Comparison of ENCODE assay signal across 8 cellular contexts in genomic region chr1:92961896-92962752, GRCh38. TPM values are rescaled to one million over a fixed set of nuclear protein-coding genes. Genes with fewer than 3 reads are reported as not detected.
DNase-seq lines count a peak whose midpoint lies in the region; ATAC-seq and TF ChIP-seq lines count a peak whose summit lies in the region.

No MANE protein-coding gene starts in this region.

- no peak overlapping the region for H3K4me3 Mint-ChIP-seq in effector memory CD8-positive, alpha-beta T cell

- DNase-seq in HEK293T (ENCODE audit: extremely low spot score) (peak; percentile 44), NAMALWA (ENCODE audit: low spot score) (peak; percentile 93), mucosa of gallbladder (ENCODE audit: low spot score) (peak; percentile 18), AML-193 (lab: John Stamatoyannopoulos, UW) (no peak)
- peak; percentile 54 to 63 for DNase-seq in activated CD4-positive, alpha-beta T cell treated with anti-CD3 and anti-CD28 coated beads, Interleukin-2, amount 50 U/mL, for 4 hours
- peak; percentile 58 to 62 (median 62) for DNase-seq in effector memory CD8-positive, alpha-beta T cell
- DNase-seq in stimulated activated naive CD4-positive, alpha-beta T cell treated with Interleukin-2 at 50 U/mL for 16 hours (lab: John Stamatoyannopoulos, UW): peak; percentile 70

- peak; percentile 64 for ATAC-seq in GM18499 (IDR thresholded peaks at IDR 0.05; ENCODE audit: insufficient read depth, unreplicated experiment)
- peak; percentile 68 for ATAC-seq in effector memory CD8-positive, alpha-beta T cell (replicated peaks)

- no peaks in the 10 kb centered on the region for H3K27me3 Mint-ChIP-seq in effector memory CD8-positive, alpha-beta T cell

- CTCF ChIA-PET in HEK293T (lab: Yijun Ruan, JAX): interaction anchor here (0.6 to 2.3 kb wide), 7 partner anchors 9 to 1057 kb away, joined by 3 to 9 read pairs (median 6); no protein-coding TSS in a partner anchor

- POLR2A ChIA-PET in HEK293T (lab: Yijun Ruan, JAX): interaction anchor here (0.7 to 2.0 kb wide), 9 partner anchors 14 to 189 kb away, joined by 3 to 12 read pairs (median 4); partner anchors contain the start of gene MTF2

- peaks cover 17 to 26% of the 10 kb centered on the region in 2 donors for H3K4me1 Mint-ChIP-seq in effector memory CD8-positive, alpha-beta T cell (ENCODE audit: low read depth in 2 of 2)

- H3K9me3 Mint-ChIP-seq in effector memory CD8-positive, alpha-beta T cell: no peaks in the 10 kb centered on the region

- H3K36me3 Mint-ChIP-seq in effector memory CD8-positive, alpha-beta T cell (ENCODE audit: insufficient read depth): peaks cover 22% of the 10 kb centered on the region

- no peak overlapping the region for H3K27ac Mint-ChIP-seq in effector memory CD8-positive, alpha-beta T cell

TF ChIP-seq in HEK293T, 16 proteins besides CTCF, POLR2A, EP300 and RAD21:
- TF ChIP-seq NFRKB (IDR thresholded peaks at IDR 0.05) (no peak), ARNT (IDR thresholded peaks at IDR 0.05) (no peak), L3MBTL2 (conservative IDR thresholded peaks at IDR 0.05) (0 out of 2 replicates have a peak, but pooled peaks have one; percentile 19), LEF1 (IDR thresholded peaks at IDR 0.05; ENCODE audit: borderline replicate concordance) (no peak), SP1 (IDR thresholded peaks at IDR 0.05) (no peak), HDGF (IDR thresholded peaks at IDR 0.05; ENCODE audit: borderline replicate concordance) (no peak), TARDBP (IDR thresholded peaks at IDR 0.05) (no peak), PKNOX1 (IDR thresholded peaks at IDR 0.05) (no peak), FOXK2 (IDR thresholded peaks at IDR 0.05) (no peak), ELF4 (IDR thresholded peaks at IDR 0.05) (no peak), FOXM1 (IDR thresholded peaks at IDR 0.05; ENCODE audit: borderline replicate concordance) (no peak), BHLHE40 (IDR thresholded peaks at IDR 0.05; ENCODE audit: borderline replicate concordance) (no peak), FOXA1 (IDR thresholded peaks at IDR 0.05) (no peak), ZNF384 (IDR thresholded peaks at IDR 0.05) (peak; percentile 93), SUZ12 (IDR thresholded peaks at IDR 0.05) (no peak)
TF ChIP-seq in HEK293T: peak in this region for 2.

RNA-seq across cellular contexts. Expression of gene DIPK1A, which starts 0.9 kb away (rescaled TPM):
- total RNA-seq in mucosa of gallbladder: 17.8 TPM

Comparison
In these comparisons a context has a peak if more than half of its experiments do, and no peak if none do; other contexts are left out.
1. DNase-seq: peak in HEK293T (single experiment), NAMALWA (single experiment), activated CD4-positive, alpha-beta T cell treated with anti-CD3 and anti-CD28 coated beads, Interleukin-2, amount 50 U/mL, for 4 hours (2 of 2), effector memory CD8-positive, alpha-beta T cell (3 of 3), mucosa of gallbladder (single experiment) and stimulated activated naive CD4-positive, alpha-beta T cell treated with Interleukin-2 at 50 U/mL for 16 hours (single experiment); none in AML-193 (0 of 2).